In the genomic region with DNA sequence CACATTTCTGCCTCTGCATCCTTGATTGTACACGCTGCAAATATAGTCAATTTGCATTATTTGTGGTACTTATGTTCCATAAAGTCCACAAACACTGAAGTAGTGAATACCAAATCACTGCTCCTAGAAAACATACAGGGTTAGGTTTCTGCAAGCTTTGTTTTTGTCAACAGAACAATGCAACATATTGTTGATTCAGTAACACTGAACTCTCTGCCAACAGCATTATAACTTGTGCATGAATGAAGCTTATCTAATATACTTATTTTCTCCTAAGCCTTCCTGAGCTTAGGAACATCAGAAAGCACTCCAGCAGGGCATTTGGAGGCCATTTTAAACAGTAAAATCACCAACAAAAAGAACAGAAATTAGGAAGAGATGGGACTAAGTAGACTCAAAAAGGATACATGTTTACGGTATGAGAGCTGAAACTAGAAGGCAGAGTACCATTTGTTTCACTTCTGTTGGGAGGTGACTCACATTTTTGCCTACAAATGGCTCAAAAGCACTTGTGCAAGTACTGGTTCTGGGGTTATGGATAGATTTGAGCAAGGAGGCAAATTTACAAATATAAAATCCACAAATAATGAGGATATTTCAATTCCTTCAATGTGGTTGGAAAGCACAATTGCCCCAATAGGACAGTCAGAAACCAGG, we compare ENCODE assay signal across 9 cellular contexts. TPM values are rescaled to one million over a fixed set of nuclear protein-coding genes. Genes with fewer than 3 reads are reported as not detected.
DNase-seq lines count a peak whose midpoint lies in the region; ATAC-seq and TF ChIP-seq lines count a peak whose summit lies in the region.
"Had no signal": no experiment of that assay in that cellular context is flagged by ENCODE, and none has a peak within 500 bp of the region (broad histone marks: within the 10 kb centered on the region; RNA-seq: fewer than 3 reads in every experiment).

No MANE protein-coding gene starts in this region.

- H3K9me3 Mint-ChIP-seq in CD4-positive, CD25-positive, alpha-beta regulatory T cell, result no peaks in the 10 kb centered on the region
- H3K9me3 Mint-ChIP-seq in activated T-helper 1 cell treated with anti-CD3 and anti-CD28 coated beads, Interleukin-12 subunit alpha, Interleukin-12 subunit beta, Interleukin-2, Interleukin-4 antibody, amounts not matched to agents 30 ng/mL and 10 ng/mL and 1 ng/mL, durations not matched to agents 14 hours and 24 hours and 36 hours, result no peaks in the 10 kb centered on the region
- no peaks in the 10 kb centered on the region for H3K9me3 Mint-ChIP-seq in Caco-2 (ENCODE audit: unreplicated experiment)

- peaks cover 57% of the 10 kb centered on the region for H3K36me3 ChIP-seq in CD4-positive, CD25-positive, alpha-beta regulatory T cell (ENCODE audit: control insufficient read depth, insufficient read depth, low read length)
- H3K36me3 ChIP-seq in Caco-2 (ENCODE audit: control insufficient read depth, insufficient read depth, low read length), result peaks cover 3% of the 10 kb centered on the region
- H3K36me3 ChIP-seq in neuronal stem cell (replicated peaks in 1 of 2; ENCODE audit: control insufficient read depth in 2 of 2, insufficient read depth in 2 of 2, low read length in 2 of 2), result peaks cover 9 to 70% of the 10 kb centered on the region in 2 donors

- H2BK15ac ChIP-seq in neuronal stem cell (ENCODE audit: low read length), result no peak overlapping the region

- intact Hi-C loops in activated T-helper 1 cell treated with anti-CD3 and anti-CD28 coated beads, Interleukin-12 subunit alpha, Interleukin-12 subunit beta, Interleukin-2, Interleukin-4 antibody, amounts not matched to agents 30 ng/mL and 10 ng/mL and 1 ng/mL, durations not matched to agents 14 hours and 24 hours and 36 hours (cut with micrococcal nuclease), result no loop called here
- intact Hi-C loops in Caco-2 (cut with micrococcal nuclease; ENCODE audit: unreplicated experiment) (no loop called here), left ventricle myocardium superior (cut with micrococcal nuclease) (no loop called here)

- peaks cover 0 to 7% (median 1%) of the 10 kb centered on the region in 4 donors for H3K4me1 Mint-ChIP-seq in CD4-positive, CD25-positive, alpha-beta regulatory T cell
- peaks cover 7% of the 10 kb centered on the region for H3K4me1 Mint-ChIP-seq in activated T-helper 1 cell treated with anti-CD3 and anti-CD28 coated beads, Interleukin-12 subunit alpha, Interleukin-12 subunit beta, Interleukin-2, Interleukin-4 antibody, amounts not matched to agents 30 ng/mL and 10 ng/mL and 1 ng/mL, durations not matched to agents 14 hours and 24 hours and 36 hours (ENCODE audit: low read depth)
- H3K4me1 Mint-ChIP-seq in Caco-2 (ENCODE audit: low read depth, unreplicated experiment), result no peaks in the 10 kb centered on the region

- no peak overlapping the region for H3K4me2 ChIP-seq in neuronal stem cell (ENCODE audit: insufficient read depth, low read length, poor library complexity, severe bottlenecking)

- H3K9me3 ChIP-seq in CD4-positive, CD25-positive, alpha-beta regulatory T cell (ENCODE audit: control insufficient read depth in 2 of 2, low read length in 2 of 2), result no peaks in the 10 kb centered on the region
- H3K9me3 ChIP-seq in Caco-2 (no peaks in the 10 kb centered on the region), neuronal stem cell (replicated peaks in 1 of 2; ENCODE audit: control insufficient read depth in 2 of 2, insufficient read depth in 1 of 2, low read depth in 1 of 2, low read length in 2 of 2) (no peaks in the 10 kb centered on the region)

- H3K4me1 ChIP-seq in CD4-positive, CD25-positive, alpha-beta regulatory T cell (ENCODE audit: control insufficient read depth, insufficient read depth, low read length, poor library complexity, severe bottlenecking), result no peaks in the 10 kb centered on the region
- H3K4me1 ChIP-seq in Caco-2 (no peaks in the 10 kb centered on the region), neuronal stem cell (ENCODE audit: control insufficient read depth in 2 of 2, insufficient read depth in 1 of 2, low read depth in 1 of 2, low read length in 2 of 2) (no peaks in the 10 kb centered on the region)

- BruUV-seq in Caco-2 (replicated peaks; lab: Mats Ljungman, UMichigan), result no TSS peak

- CTCF ChIA-PET in Caco-2 (lab: Charles Lee), result no interaction called here

- no peaks in the 10 kb centered on the region for H3K27me3 ChIP-seq in CD4-positive, CD25-positive, alpha-beta regulatory T cell (ENCODE audit: control insufficient read depth, insufficient read depth, low read length)
- H3K27me3 ChIP-seq in Caco-2 (replicated peaks; ENCODE audit: control insufficient read depth, insufficient read depth, low read length), result no peaks in the 10 kb centered on the region
- H3K27me3 ChIP-seq in neuronal stem cell (ENCODE audit: control insufficient read depth in 3 of 3, insufficient read depth in 3 of 3, low read depth in 1 of 3, low read length in 3 of 3), result no peaks in the 10 kb centered on the region

- no peak overlapping the region for H2AK5ac ChIP-seq in neuronal stem cell (ENCODE audit: low read depth, low read length)

- no peak for ATAC-seq in CD4-positive, CD25-positive, alpha-beta regulatory T cell (ENCODE audit: low read depth in 2 of 2)
- ATAC-seq in GM19328 (IDR thresholded peaks at IDR 0.05; ENCODE audit: unreplicated experiment) (peak; percentile 50), HG02885 (IDR thresholded peaks at IDR 0.05; ENCODE audit: poor library complexity, unreplicated experiment) (peak; percentile 97), left ventricle myocardium superior (no peak)

- H3K4me3 Mint-ChIP-seq in CD4-positive, CD25-positive, alpha-beta regulatory T cell, result no peak overlapping the region
- H3K4me3 Mint-ChIP-seq in activated T-helper 1 cell treated with anti-CD3 and anti-CD28 coated beads, Interleukin-12 subunit alpha, Interleukin-12 subunit beta, Interleukin-2, Interleukin-4 antibody, amounts not matched to agents 30 ng/mL and 10 ng/mL and 1 ng/mL, durations not matched to agents 14 hours and 24 hours and 36 hours, result no peak overlapping the region
- no peak overlapping the region for H3K4me3 Mint-ChIP-seq in Caco-2 (ENCODE audit: unreplicated experiment)

- no peak overlapping the region for H2AFZ ChIP-seq in neuronal stem cell (ENCODE audit: low read length)

- no peak overlapping the region for H4K91ac ChIP-seq in neuronal stem cell (ENCODE audit: low read depth, low read length, poor library complexity)

- H3K9ac ChIP-seq in neuronal stem cell (ENCODE audit: low read depth, low read length, poor library complexity), result no peak overlapping the region

- H3K36me3 Mint-ChIP-seq in CD4-positive, CD25-positive, alpha-beta regulatory T cell, result peaks cover 47% of the 10 kb centered on the region
- peaks cover 42% of the 10 kb centered on the region for H3K36me3 Mint-ChIP-seq in activated T-helper 1 cell treated with anti-CD3 and anti-CD28 coated beads, Interleukin-12 subunit alpha, Interleukin-12 subunit beta, Interleukin-2, Interleukin-4 antibody, amounts not matched to agents 30 ng/mL and 10 ng/mL and 1 ng/mL, durations not matched to agents 14 hours and 24 hours and 36 hours (ENCODE audit: low read depth)
- H3K36me3 Mint-ChIP-seq in Caco-2 (ENCODE audit: insufficient read depth, unreplicated experiment), result peaks cover 10% of the 10 kb centered on the region

- no peak overlapping the region for H4K8ac ChIP-seq in neuronal stem cell (ENCODE audit: low read depth, low read length)

- H3K23ac ChIP-seq in neuronal stem cell (ENCODE audit: low read depth, low read length, poor library complexity), result no peak overlapping the region

- no peak for TF ChIP-seq CTCF in Caco-2 (IDR thresholded peaks at IDR 0.05; ENCODE audit: insufficient read depth in 1 of 2, low read depth in 1 of 2, low read length in 1 of 2, severe bottlenecking in 1 of 2, unreplicated experiment in 1 of 2)

- H2BK120ac ChIP-seq in neuronal stem cell (ENCODE audit: low read depth, low read length), result no peak overlapping the region

- H2BK5ac ChIP-seq in neuronal stem cell (ENCODE audit: low read length), result no peak overlapping the region

- H3K27ac Mint-ChIP-seq in CD4-positive, CD25-positive, alpha-beta regulatory T cell, result peak overlapping the region in 2 of 3 donors; percentile 47 to 78
- H3K27ac Mint-ChIP-seq in activated T-helper 1 cell treated with anti-CD3 and anti-CD28 coated beads, Interleukin-12 subunit alpha, Interleukin-12 subunit beta, Interleukin-2, Interleukin-4 antibody, amounts not matched to agents 30 ng/mL and 10 ng/mL and 1 ng/mL, durations not matched to agents 14 hours and 24 hours and 36 hours, result peak overlapping the region; percentile 58
- H3K27ac Mint-ChIP-seq in Caco-2 (ENCODE audit: unreplicated experiment), result no peak overlapping the region

- no peak for DNase-seq in CD4-positive, CD25-positive, alpha-beta regulatory T cell
- DNase-seq in activated T-helper 1 cell treated with anti-CD3 and anti-CD28 coated beads, Interleukin-12 subunit alpha, Interleukin-12 subunit beta, Interleukin-2, Interleukin-4 antibody, amounts not matched to agents 30 ng/mL and 10 ng/mL and 1 ng/mL, durations not matched to agents 14 hours and 24 hours and 36 hours (ENCODE audit: low spot score), result no peak
- DNase-seq in Caco-2, result no peak
- no peak for DNase-seq in left ventricle myocardium superior
- DNase-seq in neuronal stem cell (ENCODE audit: low spot score), result no peak
- no peak for DNase-seq in NCI-H1048 (lab: John Stamatoyannopoulos, UW)
- DNase-seq: activated CD8-positive, alpha-beta memory T cell treated with anti-CD3 and anti-CD28 coated beads for 24 hours had no signal

- POLR2A ChIA-PET in Caco-2 (lab: Charles Lee), result no interaction called here

- no peaks in the 10 kb centered on the region for H3K27me3 Mint-ChIP-seq in CD4-positive, CD25-positive, alpha-beta regulatory T cell
- no peaks in the 10 kb centered on the region for H3K27me3 Mint-ChIP-seq in activated T-helper 1 cell treated with anti-CD3 and anti-CD28 coated beads, Interleukin-12 subunit alpha, Interleukin-12 subunit beta, Interleukin-2, Interleukin-4 antibody, amounts not matched to agents 30 ng/mL and 10 ng/mL and 1 ng/mL, durations not matched to agents 14 hours and 24 hours and 36 hours (ENCODE audit: insufficient read depth)
- H3K27me3 Mint-ChIP-seq in Caco-2 (ENCODE audit: insufficient read depth, unreplicated experiment), result no peaks in the 10 kb centered on the region

- H3K27ac ChIP-seq in CD4-positive, CD25-positive, alpha-beta regulatory T cell (ENCODE audit: insufficient read depth, low read length, poor library complexity, severe bottlenecking), result no peak overlapping the region
- H3K27ac ChIP-seq in neuronal stem cell (replicated peaks; ENCODE audit: low read length), result no peak overlapping the region

- no peak overlapping the region for H3K14ac ChIP-seq in neuronal stem cell (ENCODE audit: low read length)

- no peak overlapping the region for H3K18ac ChIP-seq in neuronal stem cell (ENCODE audit: low read length)

- H3K79me1 ChIP-seq in neuronal stem cell (ENCODE audit: low read depth, low read length), result no peaks in the 10 kb centered on the region

- no peak overlapping the region for H3K4ac ChIP-seq in neuronal stem cell (ENCODE audit: low read length)

- no CpG with 5 or more reads among the region's 2 CpGs for WGBS in neuronal stem cell (ENCODE audit: extremely low coverage in 2 of 2, insufficient read length in 2 of 2, insufficient replicate concordance in 1 of 2), 2 donors

- no peak overlapping the region for H3K4me3 ChIP-seq in CD4-positive, CD25-positive, alpha-beta regulatory T cell (ENCODE audit: low read depth, low read length)
- no peak overlapping the region for H3K4me3 ChIP-seq in Caco-2 (ENCODE audit: low read depth, low read length)
- no peak overlapping the region for H3K4me3 ChIP-seq in neuronal stem cell (ENCODE audit: low read length in 2 of 2)

- no peak overlapping the region for H2BK12ac ChIP-seq in neuronal stem cell (ENCODE audit: low read length)

RNA-seq across cellular contexts. Expression of a gene that starts 14.1 kb away (rescaled TPM):
- 9.2 TPM for total RNA-seq in CD4-positive, CD25-positive, alpha-beta regulatory T cell
- 1 to 10 TPM; 4.5 to 7.3 (median 6.7) TPM for polyA plus RNA-seq in CD4-positive, CD25-positive, alpha-beta regulatory T cell
- 19.9 and 22.2 TPM in 2 replicates for total RNA-seq in activated T-helper 1 cell treated with anti-CD3 and anti-CD28 coated beads, Interleukin-12 subunit alpha, Interleukin-12 subunit beta, Interleukin-2, Interleukin-4 antibody, amounts not matched to agents 30 ng/mL and 10 ng/mL and 1 ng/mL, durations not matched to agents 14 hours and 24 hours and 36 hours
- 11.6 and 12.2 TPM in 2 replicates for total RNA-seq in Caco-2 (2022)
- 18.8 TPM for total RNA-seq in left ventricle myocardium superior
- 17.7 TPM for polyA plus RNA-seq in neuronal stem cell (2013, experiment 1 of 2)
- polyA plus RNA-seq in neuronal stem cell (2013, experiment 2 of 2), result 18.1 TPM

Comparison
In these comparisons a context has a peak if more than half of its experiments do, and no peak if none do; other contexts are left out.
1. ATAC-seq: peak in GM19328 (single experiment) and HG02885 (single experiment); none in CD4-positive, CD25-positive, alpha-beta regulatory T cell (0 of 2) and left ventricle myocardium superior (single experiment).